ENCODE assay signal across 16 cellular contexts in the genomic region with DNA sequence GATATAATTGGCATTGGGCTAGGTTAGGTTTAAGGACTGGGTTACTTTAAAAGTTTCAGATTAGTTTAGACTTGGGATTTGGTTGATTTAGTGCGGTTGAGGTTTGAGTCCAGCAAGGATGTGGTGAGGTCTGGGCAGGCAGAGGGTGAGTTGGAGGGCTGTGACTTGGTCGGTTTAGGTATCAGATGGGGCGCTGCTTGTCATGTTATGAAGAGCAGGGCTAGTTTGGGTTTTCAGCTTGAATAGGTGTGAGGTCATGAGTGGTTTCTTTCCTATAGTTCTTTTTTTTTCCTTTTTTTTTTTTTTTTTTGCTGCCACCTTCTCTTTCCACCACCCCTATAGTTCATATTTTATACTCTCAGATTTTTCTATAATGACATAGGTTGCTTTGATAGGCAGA. TPM values are rescaled to one million over a fixed set of nuclear protein-coding genes. Genes with fewer than 3 reads are reported as not detected.
DNase-seq lines count a peak whose midpoint lies in the region; ATAC-seq and TF ChIP-seq lines count a peak whose summit lies in the region.
"Had no signal": no experiment of that assay in that cellular context is flagged by ENCODE, and none has a peak within 500 bp of the region (broad histone marks: within the 10 kb centered on the region; RNA-seq: fewer than 3 reads in every experiment).

No MANE protein-coding gene starts in this region.

- peak; percentile 42 for ATAC-seq in HG03571 (IDR thresholded peaks at IDR 0.05; ENCODE audit: unreplicated experiment)
- no peak for ATAC-seq in WTC11

- H3K4me3 Mint-ChIP-seq in activated CD4-positive, alpha-beta T cell treated with anti-CD3 and anti-CD28 coated beads, Interleukin-2, amount 10 ng/mL, durations not matched to agents 24 days and 14 days, result no peak overlapping the region
- H3K4me3 Mint-ChIP-seq in endothelial cell (ENCODE audit: unreplicated experiment), result peak overlapping the region; percentile 21
- H3K4me3 Mint-ChIP-seq in stimulated activated naive CD8-positive, alpha-beta T cell treated with anti-CD3 and anti-CD28 coated beads, Interleukin-15, Interleukin-2, amounts not matched to agents 100 ng/mL and 50 ng/mL, for 24 hours, result peak overlapping the region; percentile 25
- H3K4me3 Mint-ChIP-seq in activated T-helper 1 cell treated with anti-CD3 and anti-CD28 coated beads, Interleukin-12 subunit alpha, Interleukin-12 subunit beta, Interleukin-2, Interleukin-4 antibody, amounts not matched to agents 30 ng/mL and 10 ng/mL and 1 ng/mL, durations not matched to agents 14 hours and 24 hours and 36 hours, result no peak overlapping the region
- no peak overlapping the region for H3K4me3 Mint-ChIP-seq in WTC11
- H3K4me3 Mint-ChIP-seq: activated T-cell treated with anti-CD3 and anti-CD28 coated beads, Interleukin-2, amount 50 U/mL, for 4 hours had no signal

- TF ChIP-seq CTCF in endothelial cell (IDR thresholded peaks at IDR 0.05; ENCODE audit: unreplicated experiment) (no peak), WTC11 (IDR thresholded peaks at IDR 0.05) (no peak)

- peaks cover 53% of the 10 kb centered on the region for H3K27me3 Mint-ChIP-seq in activated CD4-positive, alpha-beta T cell treated with anti-CD3 and anti-CD28 coated beads, Interleukin-2, amount 10 ng/mL, durations not matched to agents 24 days and 14 days
- peaks cover 11% of the 10 kb centered on the region for H3K27me3 Mint-ChIP-seq in endothelial cell (ENCODE audit: unreplicated experiment)
- peaks cover 16% of the 10 kb centered on the region for H3K27me3 Mint-ChIP-seq in stimulated activated naive CD8-positive, alpha-beta T cell treated with anti-CD3 and anti-CD28 coated beads, Interleukin-15, Interleukin-2, amounts not matched to agents 100 ng/mL and 50 ng/mL, for 24 hours
- peaks cover 48% of the 10 kb centered on the region for H3K27me3 Mint-ChIP-seq in activated T-helper 1 cell treated with anti-CD3 and anti-CD28 coated beads, Interleukin-12 subunit alpha, Interleukin-12 subunit beta, Interleukin-2, Interleukin-4 antibody, amounts not matched to agents 30 ng/mL and 10 ng/mL and 1 ng/mL, durations not matched to agents 14 hours and 24 hours and 36 hours (ENCODE audit: insufficient read depth)
- H3K27me3 Mint-ChIP-seq in WTC11 (ENCODE audit: low read depth), result peaks cover 68% of the 10 kb centered on the region

- intact Hi-C loops in activated CD4-positive, alpha-beta T cell treated with anti-CD3 and anti-CD28 coated beads, Interleukin-2, amount 10 ng/mL, durations not matched to agents 24 days and 14 days (cut with micrococcal nuclease), result no loop called here
- intact Hi-C loops in activated T-helper 1 cell treated with anti-CD3 and anti-CD28 coated beads, Interleukin-12 subunit alpha, Interleukin-12 subunit beta, Interleukin-2, Interleukin-4 antibody, amounts not matched to agents 30 ng/mL and 10 ng/mL and 1 ng/mL, durations not matched to agents 14 hours and 24 hours and 36 hours (cut with micrococcal nuclease), result loop anchor here (1.0 kb wide), 1 partner anchor 11 kb away; no protein-coding TSS in a partner anchor

- POLR2A ChIA-PET in WTC11 (lab: Charles Lee), result no interaction called here

- H3K9me3 Mint-ChIP-seq in activated CD4-positive, alpha-beta T cell treated with anti-CD3 and anti-CD28 coated beads, Interleukin-2, amount 10 ng/mL, durations not matched to agents 24 days and 14 days, result no peaks in the 10 kb centered on the region
- no peaks in the 10 kb centered on the region for H3K9me3 Mint-ChIP-seq in endothelial cell (ENCODE audit: unreplicated experiment)
- H3K9me3 Mint-ChIP-seq in stimulated activated naive CD8-positive, alpha-beta T cell treated with anti-CD3 and anti-CD28 coated beads, Interleukin-15, Interleukin-2, amounts not matched to agents 100 ng/mL and 50 ng/mL, for 24 hours, result no peaks in the 10 kb centered on the region
- no peaks in the 10 kb centered on the region for H3K9me3 Mint-ChIP-seq in activated T-helper 1 cell treated with anti-CD3 and anti-CD28 coated beads, Interleukin-12 subunit alpha, Interleukin-12 subunit beta, Interleukin-2, Interleukin-4 antibody, amounts not matched to agents 30 ng/mL and 10 ng/mL and 1 ng/mL, durations not matched to agents 14 hours and 24 hours and 36 hours
- H3K9me3 Mint-ChIP-seq in WTC11, result no peaks in the 10 kb centered on the region
- H3K9me3 Mint-ChIP-seq: activated T-cell treated with anti-CD3 and anti-CD28 coated beads, Interleukin-2, amount 50 U/mL, for 4 hours had no signal

- DNase-seq in activated CD4-positive, alpha-beta T cell treated with anti-CD3 and anti-CD28 coated beads for 48 hours, result peak; percentile 28
- DNase-seq in activated CD4-positive, alpha-beta T cell treated with anti-CD3 and anti-CD28 coated beads, Interleukin-2, amount 10 ng/mL, durations not matched to agents 24 days and 14 days, result no peak
- no peak for DNase-seq in endothelial cell (ENCODE audit: low spot score)
- no peak for DNase-seq in NCI-H446 (lab: John Stamatoyannopoulos, UW)
- no peak for DNase-seq in activated T-helper 1 cell treated with anti-CD3 and anti-CD28 coated beads, Interleukin-12 subunit alpha, Interleukin-12 subunit beta, Interleukin-2, Interleukin-4 antibody, amounts not matched to agents 30 ng/mL and 10 ng/mL and 1 ng/mL, durations not matched to agents 14 hours and 24 hours and 36 hours (ENCODE audit: low spot score)
- no peak for DNase-seq in WTC11 (ENCODE audit: low spot score)
- DNase-seq: activated T-cell treated with anti-CD3 and anti-CD28 coated beads, Interleukin-2, amount 50 U/mL, for 4 hours; Calu3; NCI-H1930; SHP77; stimulated activated CD4-positive, alpha-beta T cell treated with anti-CD3 and anti-CD28 coated beads, Interleukin-4, amount 100 ng/mL, for 4 hours; substantia nigra had no signal

- peaks cover 3% of the 10 kb centered on the region for H3K36me3 Mint-ChIP-seq in activated CD4-positive, alpha-beta T cell treated with anti-CD3 and anti-CD28 coated beads, Interleukin-2, amount 10 ng/mL, durations not matched to agents 24 days and 14 days (ENCODE audit: low read depth)
- peaks cover 33% of the 10 kb centered on the region for H3K36me3 Mint-ChIP-seq in endothelial cell (ENCODE audit: low read depth, unreplicated experiment)
- H3K36me3 Mint-ChIP-seq in stimulated activated naive CD8-positive, alpha-beta T cell treated with anti-CD3 and anti-CD28 coated beads, Interleukin-15, Interleukin-2, amounts not matched to agents 100 ng/mL and 50 ng/mL, for 24 hours (ENCODE audit: low read depth), result no peaks in the 10 kb centered on the region
- H3K36me3 Mint-ChIP-seq in activated T-helper 1 cell treated with anti-CD3 and anti-CD28 coated beads, Interleukin-12 subunit alpha, Interleukin-12 subunit beta, Interleukin-2, Interleukin-4 antibody, amounts not matched to agents 30 ng/mL and 10 ng/mL and 1 ng/mL, durations not matched to agents 14 hours and 24 hours and 36 hours (ENCODE audit: low read depth), result no peaks in the 10 kb centered on the region
- no peaks in the 10 kb centered on the region for H3K36me3 Mint-ChIP-seq in WTC11

- peaks cover 27% of the 10 kb centered on the region for H3K4me1 Mint-ChIP-seq in activated CD4-positive, alpha-beta T cell treated with anti-CD3 and anti-CD28 coated beads, Interleukin-2, amount 10 ng/mL, durations not matched to agents 24 days and 14 days
- H3K4me1 Mint-ChIP-seq in endothelial cell (ENCODE audit: unreplicated experiment) (peaks cover 39% of the 10 kb centered on the region), WTC11 (peaks cover 33% of the 10 kb centered on the region)
- peaks cover 74% of the 10 kb centered on the region for H3K4me1 Mint-ChIP-seq in stimulated activated naive CD8-positive, alpha-beta T cell treated with anti-CD3 and anti-CD28 coated beads, Interleukin-15, Interleukin-2, amounts not matched to agents 100 ng/mL and 50 ng/mL, for 24 hours (ENCODE audit: low read depth)
- H3K4me1 Mint-ChIP-seq in activated T-helper 1 cell treated with anti-CD3 and anti-CD28 coated beads, Interleukin-12 subunit alpha, Interleukin-12 subunit beta, Interleukin-2, Interleukin-4 antibody, amounts not matched to agents 30 ng/mL and 10 ng/mL and 1 ng/mL, durations not matched to agents 14 hours and 24 hours and 36 hours (ENCODE audit: low read depth), result peaks cover 21% of the 10 kb centered on the region

- no peak overlapping the region for H3K27ac Mint-ChIP-seq in activated CD4-positive, alpha-beta T cell treated with anti-CD3 and anti-CD28 coated beads, Interleukin-2, amount 10 ng/mL, durations not matched to agents 24 days and 14 days
- H3K27ac Mint-ChIP-seq in endothelial cell (ENCODE audit: unreplicated experiment) (peak overlapping the region; percentile 58), WTC11 (no peak overlapping the region)
- H3K27ac Mint-ChIP-seq in stimulated activated naive CD8-positive, alpha-beta T cell treated with anti-CD3 and anti-CD28 coated beads, Interleukin-15, Interleukin-2, amounts not matched to agents 100 ng/mL and 50 ng/mL, for 24 hours, result peak overlapping the region; percentile 45
- H3K27ac Mint-ChIP-seq in activated T-helper 1 cell treated with anti-CD3 and anti-CD28 coated beads, Interleukin-12 subunit alpha, Interleukin-12 subunit beta, Interleukin-2, Interleukin-4 antibody, amounts not matched to agents 30 ng/mL and 10 ng/mL and 1 ng/mL, durations not matched to agents 14 hours and 24 hours and 36 hours, result no peak overlapping the region

- CTCF ChIA-PET in WTC11 (lab: Charles Lee), result interaction anchor here (0.6 to 25.7 kb wide), 5 partner anchors 9 to 204 kb away, joined by 3 to 842 read pairs (median 22); partner anchors contain the start of gene POLD4

RNA-seq across cellular contexts. Expression of gene CLCF1, which starts 4.8 kb away (rescaled TPM):
- total RNA-seq in activated CD4-positive, alpha-beta T cell treated with anti-CD3 and anti-CD28 coated beads, Interleukin-2, amount 10 ng/mL, durations not matched to agents 24 days and 14 days, result 0.63 and 0.66 TPM in 2 replicates
- 12.6 TPM for total RNA-seq in endothelial cell (ENCODE audit: unreplicated experiment)
- total RNA-seq in activated T-helper 1 cell treated with anti-CD3 and anti-CD28 coated beads, Interleukin-12 subunit alpha, Interleukin-12 subunit beta, Interleukin-2, Interleukin-4 antibody, amounts not matched to agents 30 ng/mL and 10 ng/mL and 1 ng/mL, durations not matched to agents 14 hours and 24 hours and 36 hours, result 0.64 and 0.73 TPM in 2 replicates
- 0.48 to 0.92 TPM (median 0.92 TPM) in 3 replicates for total RNA-seq in WTC11 (2021)

RNA-seq across cellular contexts. Expression of gene POLD4, which starts 15.3 kb away (rescaled TPM):
- 36.0 and 36.4 TPM in 2 replicates for total RNA-seq in activated CD4-positive, alpha-beta T cell treated with anti-CD3 and anti-CD28 coated beads, Interleukin-2, amount 10 ng/mL, durations not matched to agents 24 days and 14 days
- 92.1 TPM for total RNA-seq in endothelial cell (ENCODE audit: unreplicated experiment)
- total RNA-seq in activated T-helper 1 cell treated with anti-CD3 and anti-CD28 coated beads, Interleukin-12 subunit alpha, Interleukin-12 subunit beta, Interleukin-2, Interleukin-4 antibody, amounts not matched to agents 30 ng/mL and 10 ng/mL and 1 ng/mL, durations not matched to agents 14 hours and 24 hours and 36 hours, result 36.7 and 39.8 TPM in 2 replicates
- 30.3 to 38.3 TPM (median 37.7 TPM) in 3 replicates for total RNA-seq in WTC11 (2021)

RNA-seq across cellular contexts. Expression of gene RAD9A, which starts 23.2 kb away (rescaled TPM):
- total RNA-seq in activated CD4-positive, alpha-beta T cell treated with anti-CD3 and anti-CD28 coated beads, Interleukin-2, amount 10 ng/mL, durations not matched to agents 24 days and 14 days, result 31.6 and 34.3 TPM in 2 replicates
- total RNA-seq in endothelial cell (ENCODE audit: unreplicated experiment) (18.4 TPM), WTC11 (2021) (25.7 to 45.5 TPM (median 26.7 TPM) in 3 replicates)
- total RNA-seq in activated T-helper 1 cell treated with anti-CD3 and anti-CD28 coated beads, Interleukin-12 subunit alpha, Interleukin-12 subunit beta, Interleukin-2, Interleukin-4 antibody, amounts not matched to agents 30 ng/mL and 10 ng/mL and 1 ng/mL, durations not matched to agents 14 hours and 24 hours and 36 hours, result 30.7 and 31.6 TPM in 2 replicates

RNA-seq across cellular contexts. Expression of gene PPP1CA, which starts 33.0 kb away (rescaled TPM):
- 251 and 252 TPM in 2 replicates for total RNA-seq in activated CD4-positive, alpha-beta T cell treated with anti-CD3 and anti-CD28 coated beads, Interleukin-2, amount 10 ng/mL, durations not matched to agents 24 days and 14 days
- total RNA-seq in endothelial cell (ENCODE audit: unreplicated experiment) (249 TPM), WTC11 (2021) (220 to 222 TPM (median 221 TPM) in 3 replicates)
- total RNA-seq in activated T-helper 1 cell treated with anti-CD3 and anti-CD28 coated beads, Interleukin-12 subunit alpha, Interleukin-12 subunit beta, Interleukin-2, Interleukin-4 antibody, amounts not matched to agents 30 ng/mL and 10 ng/mL and 1 ng/mL, durations not matched to agents 14 hours and 24 hours and 36 hours, result 260 and 263 TPM in 2 replicates

RNA-seq across cellular contexts. Expression of gene TBC1D10C, which starts 35.3 kb away (rescaled TPM):
- 115 and 119 TPM in 2 replicates for total RNA-seq in activated CD4-positive, alpha-beta T cell treated with anti-CD3 and anti-CD28 coated beads, Interleukin-2, amount 10 ng/mL, durations not matched to agents 24 days and 14 days
- total RNA-seq in endothelial cell (ENCODE audit: unreplicated experiment) (13.2 TPM), WTC11 (2021) (0.72 to 1.0 TPM (median 0.96 TPM) in 3 replicates)
- total RNA-seq in activated T-helper 1 cell treated with anti-CD3 and anti-CD28 coated beads, Interleukin-12 subunit alpha, Interleukin-12 subunit beta, Interleukin-2, Interleukin-4 antibody, amounts not matched to agents 30 ng/mL and 10 ng/mL and 1 ng/mL, durations not matched to agents 14 hours and 24 hours and 36 hours, result 131 and 135 TPM in 2 replicates
- total RNA-seq: A172, Calu3, fibroblast of villous mesenchyme had no signal

Comparison
In these comparisons a context has a peak if more than half of its experiments do, and no peak if none do; other contexts are left out.
1. H3K27ac Mint-ChIP-seq: peak in endothelial cell (single experiment) and stimulated activated naive CD8-positive, alpha-beta T cell treated with anti-CD3 and anti-CD28 coated beads, Interleukin-15, Interleukin-2, amounts not matched to agents 100 ng/mL and 50 ng/mL, for 24 hours (single experiment); none in activated CD4-positive, alpha-beta T cell treated with anti-CD3 and anti-CD28 coated beads, Interleukin-2, amount 10 ng/mL, durations not matched to agents 24 days and 14 days (single experiment), activated T-helper 1 cell treated with anti-CD3 and anti-CD28 coated beads, Interleukin-12 subunit alpha, Interleukin-12 subunit beta, Interleukin-2, Interleukin-4 antibody, amounts not matched to agents 30 ng/mL and 10 ng/mL and 1 ng/mL, durations not matched to agents 14 hours and 24 hours and 36 hours (single experiment) and WTC11 (single experiment).
2. H3K4me3 Mint-ChIP-seq: peak in endothelial cell (single experiment) and stimulated activated naive CD8-positive, alpha-beta T cell treated with anti-CD3 and anti-CD28 coated beads, Interleukin-15, Interleukin-2, amounts not matched to agents 100 ng/mL and 50 ng/mL, for 24 hours (single experiment); none in activated CD4-positive, alpha-beta T cell treated with anti-CD3 and anti-CD28 coated beads, Interleukin-2, amount 10 ng/mL, durations not matched to agents 24 days and 14 days (single experiment), activated T-helper 1 cell treated with anti-CD3 and anti-CD28 coated beads, Interleukin-12 subunit alpha, Interleukin-12 subunit beta, Interleukin-2, Interleukin-4 antibody, amounts not matched to agents 30 ng/mL and 10 ng/mL and 1 ng/mL, durations not matched to agents 14 hours and 24 hours and 36 hours (single experiment) and WTC11 (single experiment).